ENCODE assay signal across 8 cellular contexts in the genomic region with DNA sequence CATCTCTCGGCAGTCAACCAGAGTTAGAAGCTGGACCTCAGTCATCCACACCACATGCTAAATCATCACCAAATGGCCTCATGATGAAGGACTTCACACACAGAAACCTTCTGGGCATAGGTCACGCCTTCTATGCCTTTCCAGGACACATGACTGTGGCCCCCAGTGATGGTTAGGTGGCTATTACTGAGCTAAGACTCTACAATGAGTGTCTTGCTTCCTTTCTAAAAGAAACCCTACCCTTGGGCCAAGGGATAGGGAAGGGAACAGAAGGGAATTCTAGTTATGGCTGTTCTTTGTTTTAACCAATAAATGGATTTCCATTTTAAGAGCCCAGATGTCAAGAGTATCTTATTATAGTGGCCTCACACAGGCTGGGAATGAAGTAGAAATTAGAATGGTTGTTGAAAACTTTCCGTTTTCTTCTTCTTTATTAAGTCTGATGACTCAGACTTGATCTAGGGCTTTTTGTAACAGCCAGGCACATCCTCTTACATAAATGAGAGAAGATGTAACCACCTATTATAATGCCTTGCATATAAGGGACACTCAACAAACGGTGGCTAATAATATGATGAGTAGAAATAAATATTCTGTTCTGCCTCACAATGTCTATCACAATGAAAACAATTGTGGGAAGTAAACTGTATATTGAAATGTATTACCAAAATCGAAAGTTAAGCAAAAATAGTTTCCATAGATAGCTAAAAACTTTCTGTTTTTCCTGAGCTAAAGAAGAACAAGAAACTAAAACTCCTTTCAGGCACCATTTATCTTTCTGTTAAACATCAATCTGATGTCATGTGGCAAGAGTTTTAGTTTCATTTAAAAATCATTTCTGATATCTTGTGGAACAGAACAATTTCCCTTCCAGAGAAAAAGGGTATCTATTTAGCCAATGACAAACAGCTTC.
DNase-seq lines count a peak whose midpoint lies in the region; ATAC-seq and TF ChIP-seq lines count a peak whose summit lies in the region.

No MANE protein-coding gene starts in this region.

- H3K9me3 Mint-ChIP-seq in CD4-positive, alpha-beta T cell: no peaks in the 10 kb centered on the region
- no peaks in the 10 kb centered on the region for H3K9me3 Mint-ChIP-seq in endodermal cell

- CTCF ChIA-PET in CD4-positive, alpha-beta T cell (lab: Charles Lee): interaction anchor here (0.6 to 1.2 kb wide), 2 partner anchors 11 to 208 kb away, joined by 3 to 5 read pairs; no protein-coding TSS in a partner anchor

- H3K4me1 ChIP-seq in prostate gland (replicated peaks): no peaks in the 10 kb centered on the region
- H3K4me1 ChIP-seq in endodermal cell (ENCODE audit: control insufficient read depth, insufficient read depth, low read length): no peaks in the 10 kb centered on the region

- no peak for TF ChIP-seq CTCF in CD4-positive, alpha-beta T cell (IDR thresholded peaks at IDR 0.05)
- TF ChIP-seq CTCF in prostate gland (IDR thresholded peaks at IDR 0.05) (no peak), endodermal cell (conservative IDR thresholded peaks at IDR 0.05) (no peak)

- peaks cover 16% of the 10 kb centered on the region for H3K4me1 Mint-ChIP-seq in CD4-positive, alpha-beta T cell (ENCODE audit: low read depth)
- H3K4me1 Mint-ChIP-seq in endodermal cell: peaks cover 18% of the 10 kb centered on the region

- H3K27ac Mint-ChIP-seq in CD4-positive, alpha-beta T cell: peak overlapping the region; percentile 26
- no peak overlapping the region for H3K27ac Mint-ChIP-seq in endodermal cell

- no peak overlapping the region for H3K4me3 Mint-ChIP-seq in CD4-positive, alpha-beta T cell
- H3K4me3 Mint-ChIP-seq in endodermal cell: no peak overlapping the region

- no peak overlapping the region for H3K27ac ChIP-seq in CD4-positive, alpha-beta T cell (ENCODE audit: low read depth, low read length)
- H3K27ac ChIP-seq in prostate gland: no peak overlapping the region
- H3K27ac ChIP-seq in endodermal cell (ENCODE audit: low read depth, low read length): no peak overlapping the region

- no peaks in the 10 kb centered on the region for H3K27me3 Mint-ChIP-seq in CD4-positive, alpha-beta T cell
- H3K27me3 Mint-ChIP-seq in endodermal cell (ENCODE audit: insufficient read depth): peaks cover 2% of the 10 kb centered on the region

- H3K36me3 ChIP-seq in prostate gland (no peaks in the 10 kb centered on the region), endodermal cell (ENCODE audit: control insufficient read depth, insufficient read depth, low read length) (no peaks in the 10 kb centered on the region)

- H3K36me3 Mint-ChIP-seq in CD4-positive, alpha-beta T cell (ENCODE audit: low read depth): no peaks in the 10 kb centered on the region
- no peaks in the 10 kb centered on the region for H3K36me3 Mint-ChIP-seq in endodermal cell (ENCODE audit: low read depth)

- no peak overlapping the region for H3K9ac ChIP-seq in endodermal cell (ENCODE audit: extremely low read depth, low read length, poor library complexity, severe bottlenecking)

- TF ChIP-seq POLR2A in prostate gland (IDR thresholded peaks at IDR 0.05): no peak

- no peak for ATAC-seq in CD4-positive, alpha-beta T cell (ENCODE audit: poor library complexity)
- ATAC-seq in GM19324 (IDR thresholded peaks at IDR 0.05; ENCODE audit: low FRiP score, unreplicated experiment) (peak; percentile 43), HG03045 (IDR thresholded peaks at IDR 0.05; ENCODE audit: unreplicated experiment) (peak; percentile 49), left lobe of liver (no peak)

- POLR2A ChIA-PET in CD4-positive, alpha-beta T cell (lab: Charles Lee): interaction anchor here (0.6 to 1.1 kb wide), 3 partner anchors 15 to 29 kb away, joined by 3 to 4 read pairs (median 4); no protein-coding TSS in a partner anchor

- intact Hi-C loops in CD4-positive, alpha-beta T cell (cut with DNase I, micrococcal nuclease): no loop called here
- intact Hi-C loops in prostate gland (cut with DNase I): no loop called here

- H3K4me3 ChIP-seq in prostate gland: no peak overlapping the region
- H3K4me3 ChIP-seq in endodermal cell (ENCODE audit: low read length): no peak overlapping the region

- H3K9me3 ChIP-seq in CD4-positive, alpha-beta T cell (ENCODE audit: control insufficient read depth, low read length): no peaks in the 10 kb centered on the region
- no peaks in the 10 kb centered on the region for H3K9me3 ChIP-seq in prostate gland
- H3K9me3 ChIP-seq in endodermal cell (ENCODE audit: control insufficient read depth, low read length): no peaks in the 10 kb centered on the region

- DNase-seq in CD4-positive, alpha-beta T cell: no peak
- DNase-seq in OCI-M1 (lab: John Stamatoyannopoulos, UW) (peak; percentile 20), left lobe of liver (ENCODE audit: low spot score) (no peak), prostate gland (ENCODE audit: low spot score) (no peak), endodermal cell (no peak), SK-N-DZ (ENCODE audit: low spot score) (no peak)

- WGBS in prostate gland: 75% methylated on average over 5 of the region's 5 CpGs
- WGBS in endodermal cell (ENCODE audit: insufficient coverage in 1 of 2, insufficient read length in 1 of 2), 2 experiments: 92% methylated on average over 5 of the region's 5 CpGs; no CpG with 5 or more reads in 1 of the 2 experiments

- no peaks in the 10 kb centered on the region for H3K27me3 ChIP-seq in CD4-positive, alpha-beta T cell (ENCODE audit: control insufficient read depth, insufficient read depth, low read length)
- no peaks in the 10 kb centered on the region for H3K27me3 ChIP-seq in prostate gland (replicated peaks; ENCODE audit: insufficient read depth)
- H3K27me3 ChIP-seq in endodermal cell (ENCODE audit: control insufficient read depth, insufficient read depth, low read length, poor library complexity, severe bottlenecking): no peaks in the 10 kb centered on the region

Comparison
In these comparisons a context has a peak if more than half of its experiments do, and no peak if none do; other contexts are left out.
1. ATAC-seq: peak in GM19324 (single experiment) and HG03045 (single experiment); none in CD4-positive, alpha-beta T cell (single experiment) and left lobe of liver (single experiment).